In genomic region chr9:105673850-105674387, GRCh38 we compare ENCODE assay signal across 21 cellular contexts. TPM values are rescaled to one million over a fixed set of nuclear protein-coding genes. Genes with fewer than 3 reads are reported as not detected.
"Had no signal": no experiment of that assay in that cellular context is flagged by ENCODE, and none has a peak within 500 bp of the region (broad histone marks: within the 10 kb centered on the region; RNA-seq: fewer than 3 reads in every experiment).

No MANE protein-coding gene starts in this region.

- H3K4me3 Mint-ChIP-seq: activated CD4-positive, alpha-beta T cell treated with anti-CD3 and anti-CD28 coated beads, Interleukin-2, amount 10 ng/mL, durations not matched to agents 7 days and 5 days; activated CD8-positive, alpha-beta T cell treated with anti-CD3 and anti-CD28 coated beads, Interleukin-2, amount 10 ng/mL, durations not matched to agents 7 days and 5 days; activated naive CD4-positive, alpha-beta T cell treated with anti-CD3 and anti-CD28 coated beads for 36 hours; activated naive CD8-positive, alpha-beta T cell treated with anti-CD3 and anti-CD28 coated beads, Interleukin-2, amount 50 U/mL, for 24 hours; activated T-cell treated with anti-CD3 and anti-CD28 coated beads, Interleukin-2, amount 50 U/mL, for 24 hours; central memory CD8-positive, alpha-beta T cell; stimulated activated naive B cell treated with anti-CD40 and anti-IgM and Interleukin-4, amounts not matched to agents 10 μg/mL and 1 μg/mL and 100 μg/mL, for 72 hours had no signal

- DNase-seq: activated CD4-positive, alpha-beta T cell treated with anti-CD3 and anti-CD28 coated beads, Interleukin-2, amount 10 ng/mL, durations not matched to agents 7 days and 5 days; activated CD8-positive, alpha-beta T cell treated with anti-CD3 and anti-CD28 coated beads, Interleukin-2, amount 10 ng/mL, durations not matched to agents 7 days and 5 days; activated naive CD4-positive, alpha-beta T cell treated with anti-CD3 and anti-CD28 coated beads for 36 hours; activated naive CD8-positive, alpha-beta T cell treated with anti-CD3 and anti-CD28 coated beads, Interleukin-2, amount 50 U/mL, for 24 hours; activated T-cell treated with anti-CD3 and anti-CD28 coated beads, Interleukin-2, amount 50 U/mL, for 24 hours; anterior cingulate cortex; brain microvascular endothelial cell; colonic mucosa; esophagus squamous epithelium; heart right ventricle; left ventricle myocardium superior; occipital lobe; retina; spleen; stimulated activated CD4-positive, alpha-beta T cell treated with anti-CD3 and anti-CD28 coated beads, Interleukin-4, amount 100 ng/mL, for 4 hours; stimulated activated naive B cell treated with anti-CD40 and anti-IgM and Interleukin-4, amounts not matched to agents 10 μg/mL and 1 μg/mL and 100 μg/mL, for 72 hours; tibial artery had no signal

- H3K27me3 Mint-ChIP-seq: activated CD4-positive, alpha-beta T cell treated with anti-CD3 and anti-CD28 coated beads, Interleukin-2, amount 10 ng/mL, durations not matched to agents 7 days and 5 days; activated naive CD8-positive, alpha-beta T cell treated with anti-CD3 and anti-CD28 coated beads, Interleukin-2, amount 50 U/mL, for 24 hours had no signal

- H3K9me3 Mint-ChIP-seq: activated CD4-positive, alpha-beta T cell treated with anti-CD3 and anti-CD28 coated beads, Interleukin-2, amount 10 ng/mL, durations not matched to agents 7 days and 5 days; activated naive CD4-positive, alpha-beta T cell treated with anti-CD3 and anti-CD28 coated beads for 36 hours; activated naive CD8-positive, alpha-beta T cell treated with anti-CD3 and anti-CD28 coated beads, Interleukin-2, amount 50 U/mL, for 24 hours; activated T-cell treated with anti-CD3 and anti-CD28 coated beads, Interleukin-2, amount 50 U/mL, for 24 hours; central memory CD8-positive, alpha-beta T cell had no signal

- H3K27ac ChIP-seq: brain microvascular endothelial cell, colonic mucosa, esophagus squamous epithelium, heart right ventricle, spleen, tibial artery had no signal

- ATAC-seq: activated CD4-positive, CD25-positive, alpha-beta regulatory T cell treated with anti-CD3 and anti-CD28 coated beads, Interleukin-2, amount 50 U/mL, for 24 hours; activated CD8-positive, alpha-beta T cell treated with anti-CD3 and anti-CD28 coated beads, Interleukin-2, amount 10 ng/mL, durations not matched to agents 7 days and 5 days; activated naive CD8-positive, alpha-beta T cell treated with anti-CD3 and anti-CD28 coated beads, Interleukin-2, amount 50 U/mL, for 24 hours; heart right ventricle; left ventricle myocardium superior; stimulated activated naive B cell treated with anti-CD40 and anti-IgM and Interleukin-4, amounts not matched to agents 10 μg/mL and 1 μg/mL and 100 μg/mL, for 72 hours had no signal

- H3K4me3 ChIP-seq: colonic mucosa, esophagus squamous epithelium, heart right ventricle, spleen, tibial artery had no signal

- H3K36me3 ChIP-seq: brain microvascular endothelial cell, colonic mucosa, esophagus squamous epithelium, heart right ventricle, spleen, tibial artery had no signal

- H3K27me3 ChIP-seq: brain microvascular endothelial cell, colonic mucosa, spleen had no signal

- H3K4me1 ChIP-seq: colonic mucosa, esophagus squamous epithelium, heart right ventricle, spleen, tibial artery had no signal

- H3K9me3 ChIP-seq: colonic mucosa, esophagus squamous epithelium, heart right ventricle, spleen, tibial artery had no signal

- H3K4me1 Mint-ChIP-seq: activated CD4-positive, alpha-beta T cell treated with anti-CD3 and anti-CD28 coated beads, Interleukin-2, amount 10 ng/mL, durations not matched to agents 7 days and 5 days; activated naive CD8-positive, alpha-beta T cell treated with anti-CD3 and anti-CD28 coated beads, Interleukin-2, amount 50 U/mL, for 24 hours; central memory CD8-positive, alpha-beta T cell had no signal

- H3K27ac Mint-ChIP-seq: activated CD4-positive, alpha-beta T cell treated with anti-CD3 and anti-CD28 coated beads, Interleukin-2, amount 10 ng/mL, durations not matched to agents 7 days and 5 days; activated CD8-positive, alpha-beta T cell treated with anti-CD3 and anti-CD28 coated beads, Interleukin-2, amount 10 ng/mL, durations not matched to agents 7 days and 5 days; activated naive CD4-positive, alpha-beta T cell treated with anti-CD3 and anti-CD28 coated beads for 36 hours; activated naive CD8-positive, alpha-beta T cell treated with anti-CD3 and anti-CD28 coated beads, Interleukin-2, amount 50 U/mL, for 24 hours; activated T-cell treated with anti-CD3 and anti-CD28 coated beads, Interleukin-2, amount 50 U/mL, for 24 hours; stimulated activated naive B cell treated with anti-CD40 and anti-IgM and Interleukin-4, amounts not matched to agents 10 μg/mL and 1 μg/mL and 100 μg/mL, for 72 hours had no signal

RNA-seq across cellular contexts. Expression of gene TAL2, which starts 11.7 kb away (rescaled TPM):
- total RNA-seq: activated CD4-positive, alpha-beta T cell treated with anti-CD3 and anti-CD28 coated beads, Interleukin-2, amount 10 ng/mL, durations not matched to agents 7 days and 5 days; activated naive CD4-positive, alpha-beta T cell treated with anti-CD3 and anti-CD28 coated beads for 36 hours; colonic mucosa; endothelial cell of umbilical vein; esophagus squamous epithelium; heart right ventricle; left ventricle myocardium superior; mononuclear cell; spleen had no signal
